12 cellular contexts compared by ENCODE assay signal in genomic region chr11:3126207-3126865, GRCh38. TPM values are rescaled to one million over a fixed set of nuclear protein-coding genes. Genes with fewer than 3 reads are reported as not detected.
DNase-seq lines count a peak whose midpoint lies in the region; ATAC-seq, FAIRE-seq and TF ChIP-seq lines count a peak whose summit lies in the region.
"Had no signal": no experiment of that assay in that cellular context is flagged by ENCODE, and none has a peak within 500 bp of the region (broad histone marks: within the 10 kb centered on the region; RNA-seq: fewer than 3 reads in every experiment).

No MANE protein-coding gene starts in this region.

- POLR2A ChIA-PET in MCF 10A (lab: Yijun Ruan, JAX) = interaction anchor here (0.7 to 5.4 kb wide), 10 partner anchors 9 to 253 kb away, joined by 3 to 179 read pairs (median 3); no protein-coding TSS in a partner anchor

- H3K9me3 Mint-ChIP-seq in MCF 10A (ENCODE audit: unreplicated experiment) (no peaks in the 10 kb centered on the region), progenitor cell of endocrine pancreas (ENCODE audit: low read depth) (no peaks in the 10 kb centered on the region)
- H3K9me3 Mint-ChIP-seq: activated T-helper 2 cell treated with anti-CD3 and anti-CD28 coated beads, Interferon-gamma antibody, Interleukin-2, Interleukin-4, amounts not matched to agents 10 μg/mL and 5 μg/mL and 100 μg/mL, durations not matched to agents 14 hours and 24 hours and 36 hours had no signal

- H3K27me3 ChIP-seq in small intestine (ENCODE audit: control insufficient read depth in 2 of 2, insufficient read depth in 2 of 2, low read length in 2 of 2) = no peaks in the 10 kb centered on the region

- H3K4me3 ChIP-seq in small intestine (ENCODE audit: low read depth in 1 of 2, low read length in 2 of 2) = no peak overlapping the region

- CTCF ChIA-PET in MCF 10A (lab: Yijun Ruan, JAX) = interaction anchor here (0.6 kb wide), 2 partner anchors 68 to 1547 kb away, joined by 3 read pairs; no protein-coding TSS in a partner anchor

- H3K27ac Mint-ChIP-seq in MCF 10A (ENCODE audit: low read depth, unreplicated experiment) = peak overlapping the region; percentile 79
- H3K27ac Mint-ChIP-seq in progenitor cell of endocrine pancreas = no peak overlapping the region
- H3K27ac Mint-ChIP-seq: activated T-helper 2 cell treated with anti-CD3 and anti-CD28 coated beads, Interferon-gamma antibody, Interleukin-2, Interleukin-4, amounts not matched to agents 10 μg/mL and 5 μg/mL and 100 μg/mL, durations not matched to agents 14 hours and 24 hours and 36 hours had no signal

- DNase-seq in HT-29 (ENCODE audit: low spot score) = peak; percentile 97
- peak; percentile 94 for DNase-seq in MCF 10A (ENCODE audit: unreplicated experiment)
- peak; percentile 89 to 90 for DNase-seq in left colon
- DNase-seq in small intestine = peak; percentile 21
- no peak for DNase-seq in progenitor cell of endocrine pancreas (ENCODE audit: low spot score, unreplicated experiment)
- DNase-seq: Karpas-422, NCI-H226 had no signal

- H3K4me3 Mint-ChIP-seq in MCF 10A (ENCODE audit: unreplicated experiment) (peak overlapping the region; percentile 90), progenitor cell of endocrine pancreas (ENCODE audit: low read depth) (no peak overlapping the region)

- ATAC-seq in left colon = peak; percentile 92
- no peak for ATAC-seq in GM21529 (IDR thresholded peaks at IDR 0.05; ENCODE audit: unreplicated experiment)
- no peak for ATAC-seq in GM19351 (IDR thresholded peaks at IDR 0.05; ENCODE audit: unreplicated experiment)
- no peak for ATAC-seq in HG02763 (IDR thresholded peaks at IDR 0.05; ENCODE audit: unreplicated experiment)

- TF ChIP-seq CTCF in MCF 10A (IDR thresholded peaks at IDR 0.05; ENCODE audit: unreplicated experiment) (no peak), progenitor cell of endocrine pancreas (IDR thresholded peaks at IDR 0.05; ENCODE audit: unreplicated experiment) (no peak)

- H3K36me3 ChIP-seq in small intestine (ENCODE audit: control insufficient read depth in 2 of 2, insufficient read depth in 2 of 2, low read length in 2 of 2) = no peaks in the 10 kb centered on the region

- no peaks in the 10 kb centered on the region for H3K4me1 ChIP-seq in small intestine (ENCODE audit: control insufficient read depth in 2 of 2, insufficient read depth in 1 of 2, low read depth in 1 of 2, low read length in 1 of 2)

- H3K27me3 Mint-ChIP-seq in MCF 10A (ENCODE audit: insufficient read depth, unreplicated experiment) (no peaks in the 10 kb centered on the region), progenitor cell of endocrine pancreas (peaks cover 17% of the 10 kb centered on the region)

- FAIRE-seq in small intestine (lab: Jason Lieb, UNC) = no peak
- FAIRE-seq: keratinocyte had no signal

- H3K4me1 Mint-ChIP-seq in MCF 10A (ENCODE audit: insufficient read depth, unreplicated experiment) (peaks cover 34% of the 10 kb centered on the region), progenitor cell of endocrine pancreas (ENCODE audit: low read depth) (no peaks in the 10 kb centered on the region)

- WGBS in small intestine, 3 donors = 79 to 91% (median 80%) methylated on average over 21 of the region's 21 CpGs

- H3K36me3 Mint-ChIP-seq in MCF 10A (ENCODE audit: insufficient read depth, unreplicated experiment) = peaks cover 48% of the 10 kb centered on the region
- no peaks in the 10 kb centered on the region for H3K36me3 Mint-ChIP-seq in progenitor cell of endocrine pancreas (ENCODE audit: insufficient read depth)

- H3K9me3 ChIP-seq in small intestine (ENCODE audit: control insufficient read depth, low read depth) = no peaks in the 10 kb centered on the region

- BruUV-seq in MCF 10A (replicated peaks; lab: Mats Ljungman, UMichigan) = TSS peak; percentile 67

- H3K27ac ChIP-seq in small intestine (ENCODE audit: low read depth in 1 of 2, low read length in 1 of 2) = peak overlapping the region in 1 of 2 donors; percentile 29

- intact Hi-C loops in MCF 10A (cut with micrococcal nuclease) = no loop called here
- intact Hi-C loops in left colon (cut with DNase I, micrococcal nuclease) = no loop called here

RNA-seq across cellular contexts. Expression of gene OSBPL5, which starts 38.8 kb away (rescaled TPM):
- 93.1 and 106 TPM in 2 replicates for total RNA-seq in HT-29 (2014; rRNA removed; shearing (Covaris generic))
- total RNA-seq in MCF 10A (2022) (85.7 and 115 TPM in 2 replicates), left colon (10 to 100 TPM; 36.8 to 48.7 TPM), progenitor cell of endocrine pancreas (11.9 and 13.3 TPM in 2 replicates)
- 10 to 100 TPM in 1 of 3 donors, 1 to 10 TPM in 2; 1.6 to 12.9 (median 3.0) TPM for polyA plus RNA-seq in small intestine
